21 cellular contexts compared by ENCODE assay signal in genomic region chr1:4061521-4062031, GRCh38.
"Had no signal": no experiment of that assay in that cellular context is flagged by ENCODE, and none has a peak within 500 bp of the region (broad histone marks: within the 10 kb centered on the region; RNA-seq: fewer than 3 reads in every experiment).

No MANE protein-coding gene starts in this region.

- H3K27me3 ChIP-seq: sigmoid colon, tibial nerve, upper lobe of right lung, uterus had no signal

- H2AFZ ChIP-seq: parathyroid adenoma had no signal

- H3K4me1 Mint-ChIP-seq: naive thymus-derived CD4-positive, alpha-beta T cell; stimulated activated effector memory CD8-positive, alpha-beta T cell treated with anti-CD3 and anti-CD28 coated beads, Interleukin-12 subunit alpha, Interleukin-12 subunit beta, amount 100 ng/mL, for 72 hours had no signal

- H3K27me3 Mint-ChIP-seq: naive thymus-derived CD4-positive, alpha-beta T cell; progenitor cell of endocrine pancreas had no signal

- H3K36me3 Mint-ChIP-seq: naive thymus-derived CD4-positive, alpha-beta T cell; stimulated activated effector memory CD8-positive, alpha-beta T cell treated with anti-CD3 and anti-CD28 coated beads, Interleukin-12 subunit alpha, Interleukin-12 subunit beta, amount 100 ng/mL, for 72 hours had no signal

- H3K4me1 ChIP-seq: parathyroid adenoma, sigmoid colon, tibial nerve, upper lobe of right lung, uterus had no signal

- H3K4me3 Mint-ChIP-seq: naive thymus-derived CD4-positive, alpha-beta T cell; stimulated activated effector memory CD8-positive, alpha-beta T cell treated with anti-CD3 and anti-CD28 coated beads, Interleukin-12 subunit alpha, Interleukin-12 subunit beta, amount 100 ng/mL, for 72 hours had no signal

- H3K9me3 ChIP-seq: sigmoid colon, thoracic aorta, tibial nerve, upper lobe of right lung, uterus had no signal

- H3K27ac ChIP-seq: coronary artery, parathyroid adenoma, sigmoid colon, thoracic aorta, tibial nerve, upper lobe of right lung, uterus had no signal

- H3K4me3 ChIP-seq: coronary artery, sigmoid colon, thoracic aorta, tibial nerve, upper lobe of right lung, uterus had no signal

- DNase-seq: dermis blood vessel endothelial cell; hypothalamus; kidney; mesenchymal stem cell; midbrain; naive thymus-derived CD4-positive, alpha-beta T cell; sigmoid colon; stimulated activated CD4-positive, alpha-beta T cell treated with anti-CD3 and anti-CD28 coated beads, Interleukin-2, amount 100 ng/mL, for 24 hours; stimulated activated CD4-positive, alpha-beta T cell treated with anti-CD3 and anti-CD28 coated beads, Interleukin-4, amount 100 ng/mL, for 24 hours; stimulated activated naive CD8-positive, alpha-beta T cell treated with anti-CD3 and anti-CD28 coated beads, Interleukin-15, Interleukin-2, amounts not matched to agents 100 U/mL and 50 U/mL, for 24 hours; upper lobe of right lung; uterus had no signal

- H3K9ac ChIP-seq: parathyroid adenoma had no signal

- H3K79me2 ChIP-seq: parathyroid adenoma had no signal

- H3K36me3 ChIP-seq: sigmoid colon, thoracic aorta, tibial nerve, upper lobe of right lung, uterus had no signal

- FAIRE-seq: frontal cortex, kidney had no signal

- ATAC-seq: left lobe of liver; naive thymus-derived CD4-positive, alpha-beta T cell; right cardiac atrium; stimulated activated effector memory CD8-positive, alpha-beta T cell treated with anti-CD3 and anti-CD28 coated beads, Interleukin-12 subunit alpha, Interleukin-12 subunit beta, amount 100 ng/mL, for 72 hours; stimulated activated naive CD8-positive, alpha-beta T cell treated with anti-CD3 and anti-CD28 coated beads, Interleukin-15, Interleukin-2, amounts not matched to agents 100 U/mL and 50 U/mL, for 24 hours had no signal

- H3K27ac Mint-ChIP-seq: naive thymus-derived CD4-positive, alpha-beta T cell; progenitor cell of endocrine pancreas; stimulated activated effector memory CD8-positive, alpha-beta T cell treated with anti-CD3 and anti-CD28 coated beads, Interleukin-12 subunit alpha, Interleukin-12 subunit beta, amount 100 ng/mL, for 72 hours had no signal

- H3K9me3 Mint-ChIP-seq: naive thymus-derived CD4-positive, alpha-beta T cell; stimulated activated effector memory CD8-positive, alpha-beta T cell treated with anti-CD3 and anti-CD28 coated beads, Interleukin-12 subunit alpha, Interleukin-12 subunit beta, amount 100 ng/mL, for 72 hours had no signal
